ENCODE assay signal across 1 cellular context in the genomic region with DNA sequence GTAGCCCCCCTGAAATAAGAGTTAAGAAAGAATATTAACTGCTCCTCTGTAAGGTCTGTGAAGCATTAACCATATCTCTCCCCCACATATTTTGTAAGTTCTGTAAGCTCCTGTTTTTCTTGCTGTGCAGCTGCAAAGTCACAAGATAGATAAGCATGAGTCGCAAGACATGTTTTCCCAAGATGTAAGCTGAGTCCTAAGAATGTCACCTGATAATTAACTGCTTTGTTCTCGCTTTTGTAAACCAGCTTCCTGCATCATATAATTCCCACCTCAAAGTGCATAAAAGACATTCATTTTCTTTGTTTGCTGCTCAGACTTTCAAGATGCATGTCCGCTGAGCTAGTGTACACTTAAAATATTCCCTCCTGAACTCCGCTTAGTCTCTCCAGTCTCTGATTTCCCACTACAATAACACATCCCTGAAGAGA.
TF ChIP-seq lines count a peak whose summit lies in the region.

No MANE protein-coding gene starts in this region.

TF ChIP-seq in endothelial cell of umbilical vein, 7 proteins besides CTCF, POLR2A, EP300 and RAD21:
- no peak for TF ChIP-seq EZH2 (IDR thresholded peaks at IDR 0.05; ENCODE audit: borderline replicate concordance, low read depth, low read length, severe bottlenecking)
- no peak for TF ChIP-seq FOS (IDR thresholded peaks at IDR 0.05; ENCODE audit: borderline replicate concordance, insufficient read depth, low read length)
- TF ChIP-seq MYC (IDR thresholded peaks at IDR 0.05; ENCODE audit: low read depth, low read length): no peak
- TF ChIP-seq GATA2 (IDR thresholded peaks at IDR 0.05; ENCODE audit: insufficient read depth, insufficient read length, low read depth, low read length): no peak
- TF ChIP-seq JUN (IDR thresholded peaks at IDR 0.05; ENCODE audit: borderline replicate concordance, insufficient read depth, insufficient read length, low read depth): no peak
- TF ChIP-seq POLR2AphosphoS5 (IDR thresholded peaks at IDR 0.05; ENCODE audit: insufficient read depth, low read depth, low read length): no peak
- TF ChIP-seq, protein P1, sequence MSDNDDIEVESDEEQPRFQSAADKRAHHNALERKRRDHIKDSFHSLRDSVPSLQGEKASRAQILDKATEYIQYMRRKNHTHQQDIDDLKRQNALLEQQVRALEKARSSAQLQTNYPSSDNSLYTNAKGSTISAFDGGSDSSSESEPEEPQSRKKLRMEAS (IDR thresholded peaks at IDR 0.05; ENCODE audit: insufficient read depth, insufficient read length): no peak
TF ChIP-seq in endothelial cell of umbilical vein: peak in this region for 0.
